8 cellular contexts compared by ENCODE assay signal in genomic region chr17:17812211-17813054, GRCh38. TPM values are rescaled to one million over a fixed set of nuclear protein-coding genes. Genes with fewer than 3 reads are reported as not detected.
DNase-seq lines count a peak whose midpoint lies in the region; ATAC-seq and TF ChIP-seq lines count a peak whose summit lies in the region.

No MANE protein-coding gene starts in this region.

- no peak overlapping the region for H3K27ac Mint-ChIP-seq in natural killer cell
- H3K27ac Mint-ChIP-seq in stimulated activated naive CD8-positive, alpha-beta T cell treated with anti-CD3 and anti-CD28 coated beads, Interleukin-15, amount 100 ng/mL, for 72 hours: peak overlapping the region in 1 of 2 donors; percentile 98

- no peaks in the 10 kb centered on the region for H3K9me3 Mint-ChIP-seq in natural killer cell
- no peaks in the 10 kb centered on the region for H3K9me3 Mint-ChIP-seq in stimulated activated naive CD8-positive, alpha-beta T cell treated with anti-CD3 and anti-CD28 coated beads, Interleukin-15, amount 100 ng/mL, for 72 hours

- DNase-seq in NCI-H1436 (lab: John Stamatoyannopoulos, UW): peak; percentile 49
- DNase-seq in NCI-H1436 treated with DMSO at 0.1 percent for 48 hours (lab: John Stamatoyannopoulos, UW): no peak
- DNase-seq in NCI-H226: peak; percentile 43
- DNase-seq in activated T-cell treated with anti-CD3 and anti-CD28 coated beads for 4 hours: peak; percentile 60
- DNase-seq in erythroblast (lab: John Stamatoyannopoulos, UW): peak; percentile 83 to 86
- peak; percentile 78 for DNase-seq in natural killer cell
- DNase-seq in stimulated activated naive CD8-positive, alpha-beta T cell treated with anti-CD3 and anti-CD28 coated beads, Interleukin-15, amount 100 ng/mL, for 72 hours: peak; percentile 66 to 74

- intact Hi-C loops in natural killer cell (cut with micrococcal nuclease): loop anchor here (1.0 kb wide), 1 partner anchor 48 kb away; no protein-coding TSS in a partner anchor

- ATAC-seq in natural killer cell (peak; percentile 66 to 79 (median 70)), GM18858 (IDR thresholded peaks at IDR 0.05; ENCODE audit: unreplicated experiment) (no peak)
- peak; percentile 19 for ATAC-seq in stimulated activated naive CD8-positive, alpha-beta T cell treated with anti-CD3 and anti-CD28 coated beads, Interleukin-15, amount 100 ng/mL, for 72 hours

- H3K36me3 Mint-ChIP-seq in natural killer cell: no peaks in the 10 kb centered on the region

- peaks cover 7 to 29% of the 10 kb centered on the region in 2 donors for H3K4me1 Mint-ChIP-seq in natural killer cell
- H3K4me1 Mint-ChIP-seq in stimulated activated naive CD8-positive, alpha-beta T cell treated with anti-CD3 and anti-CD28 coated beads, Interleukin-15, amount 100 ng/mL, for 72 hours: peaks cover 88% of the 10 kb centered on the region

- peak; percentile 100 for TF ChIP-seq CTCF in natural killer cell (IDR thresholded peaks at IDR 0.05)

- TF ChIP-seq POLR2A in erythroblast (IDR thresholded peaks at IDR 0.05; ENCODE audit: low read length): peak; percentile 7

- H3K4me3 Mint-ChIP-seq in natural killer cell: no peak overlapping the region
- no peak overlapping the region for H3K4me3 Mint-ChIP-seq in stimulated activated naive CD8-positive, alpha-beta T cell treated with anti-CD3 and anti-CD28 coated beads, Interleukin-15, amount 100 ng/mL, for 72 hours

- H3K27me3 Mint-ChIP-seq in natural killer cell (ENCODE audit: low read depth in 2 of 2): no peaks in the 10 kb centered on the region
- H3K27me3 Mint-ChIP-seq in stimulated activated naive CD8-positive, alpha-beta T cell treated with anti-CD3 and anti-CD28 coated beads, Interleukin-15, amount 100 ng/mL, for 72 hours: no peaks in the 10 kb centered on the region

RNA-seq across cellular contexts. Expression of gene SREBF1, which starts 24.4 kb away (rescaled TPM):
- 100 to 1,000 TPM in 2 of 3 donors, 10 to 100 TPM in 1; 80.7 to 208 (median 119) TPM for total RNA-seq in natural killer cell
